In genomic region chr16:74296465-74297295, GRCh38 we compare ENCODE assay signal across 1 cellular context.
TF ChIP-seq lines count a peak whose summit lies in the region.

Gene PSMD7, plus strand, starts transcription at chr16:74296814. Its CDS starts 101 bp downstream, at chr16:74296915.

TF ChIP-seq in HEK293, 187 proteins besides CTCF, POLR2A, EP300 and RAD21 (continued from another document and continues in another):
- TF ChIP-seq, protein P1, sequence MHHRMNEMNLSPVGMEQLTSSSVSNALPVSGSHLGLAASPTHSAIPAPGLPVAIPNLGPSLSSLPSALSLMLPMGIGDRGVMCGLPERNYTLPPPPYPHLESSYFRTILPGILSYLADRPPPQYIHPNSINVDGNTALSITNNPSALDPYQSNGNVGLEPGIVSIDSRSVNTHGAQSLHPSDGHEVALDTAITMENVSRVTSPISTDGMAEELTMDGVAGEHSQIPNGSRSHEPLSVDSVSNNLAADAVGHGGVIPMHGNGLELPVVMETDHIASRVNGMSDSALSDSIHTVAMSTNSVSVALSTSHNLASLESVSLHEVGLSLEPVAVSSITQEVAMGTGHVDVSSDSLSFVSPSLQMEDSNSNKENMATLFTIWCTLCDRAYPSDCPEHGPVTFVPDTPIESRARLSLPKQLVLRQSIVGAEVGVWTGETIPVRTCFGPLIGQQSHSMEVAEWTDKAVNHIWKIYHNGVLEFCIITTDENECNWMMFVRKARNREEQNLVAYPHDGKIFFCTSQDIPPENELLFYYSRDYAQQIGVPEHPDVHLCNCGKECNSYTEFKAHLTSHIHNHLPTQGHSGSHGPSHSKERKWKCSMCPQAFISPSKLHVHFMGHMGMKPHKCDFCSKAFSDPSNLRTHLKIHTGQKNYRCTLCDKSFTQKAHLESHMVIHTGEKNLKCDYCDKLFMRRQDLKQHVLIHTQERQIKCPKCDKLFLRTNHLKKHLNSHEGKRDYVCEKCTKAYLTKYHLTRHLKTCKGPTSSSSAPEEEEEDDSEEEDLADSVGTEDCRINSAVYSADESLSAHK (tag by site-specific recombination; IDR thresholded peaks at IDR 0.05), result peak; percentile 23; the same call in 1 of the 2 replicates
- TF ChIP-seq SP7 (tag by site-specific recombination; IDR thresholded peaks at IDR 0.05) (peak; percentile 67; the same call in 1 of the 2 replicates), KLF1 (tag by site-specific recombination; IDR thresholded peaks at IDR 0.05) (peak; percentile 44; the same call in 1 of the 2 replicates), GLI4 (tag by site-specific recombination; IDR thresholded peaks at IDR 0.05) (no peak), ZNF585B (tag by site-specific recombination; IDR thresholded peaks at IDR 0.05) (no peak), ZNF292 (tag by site-specific recombination; IDR thresholded peaks at IDR 0.05; ENCODE audit: borderline replicate concordance, low read depth) (no peak), ZSCAN4 (tag by site-specific recombination; IDR thresholded peaks at IDR 0.05) (no peak), ZNF221 (tag by site-specific recombination; IDR thresholded peaks at IDR 0.05; ENCODE audit: borderline replicate concordance) (no peak), ZNF223 (tag by site-specific recombination; IDR thresholded peaks at IDR 0.05) (no peak), ZNF677 (tag by site-specific recombination; IDR thresholded peaks at IDR 0.05) (no peak), ZNF529 (tag by site-specific recombination; IDR thresholded peaks at IDR 0.05; ENCODE audit: insufficient replicate concordance) (no peak), ZNF629 (tag by site-specific recombination; IDR thresholded peaks at IDR 0.05) (peak; percentile 76), ZNF391 (tag by site-specific recombination; IDR thresholded peaks at IDR 0.05; ENCODE audit: borderline replicate concordance, low read depth) (no peak; the same call in 1 of the 2 replicates), ZNF747 (tag by site-specific recombination; IDR thresholded peaks at IDR 0.05) (no peak), ZNF157 (tag by site-specific recombination; IDR thresholded peaks at IDR 0.05) (no peak), ZNF654 (tag by site-specific recombination; IDR thresholded peaks at IDR 0.05; ENCODE audit: low read depth) (no peak), FEZF1 (tag by site-specific recombination; IDR thresholded peaks at IDR 0.05) (peak; percentile 48; the same call in 1 of the 2 replicates), ZNF830 (tag by site-specific recombination; IDR thresholded peaks at IDR 0.05; ENCODE audit: low read depth) (no peak), ZFP69B (tag by site-specific recombination; IDR thresholded peaks at IDR 0.05) (0 out of 2 replicates have a peak, but pooled peaks have one; percentile 39), ZSCAN23 (tag by site-specific recombination; IDR thresholded peaks at IDR 0.05) (no peak), ZBTB7A (tag by site-specific recombination; IDR thresholded peaks at IDR 0.05; ENCODE audit: low read depth) (peak; percentile 61; the same call in 1 of the 2 replicates), ZNF169 (tag by site-specific recombination; IDR thresholded peaks at IDR 0.05) (no peak), ZSCAN30 (tag by site-specific recombination; IDR thresholded peaks at IDR 0.05) (no peak; the same call in 1 of the 2 replicates), ZNF280D (tag by site-specific recombination; IDR thresholded peaks at IDR 0.05) (no peak), ZNF544 (tag by site-specific recombination; IDR thresholded peaks at IDR 0.05) (no peak), ZNF596 (tag by site-specific recombination; IDR thresholded peaks at IDR 0.05) (no peak), TRIM28 (IDR thresholded peaks at IDR 0.05; ENCODE audit: borderline replicate concordance, low read length) (no peak), ZNF302 (tag by site-specific recombination; IDR thresholded peaks at IDR 0.05; ENCODE audit: low read depth) (no peak), ZNF416 (tag by site-specific recombination; IDR thresholded peaks at IDR 0.05) (no peak), ZNF266 (tag by site-specific recombination; IDR thresholded peaks at IDR 0.05; ENCODE audit: low read depth) (no peak)
- TF ChIP-seq, protein P2, sequence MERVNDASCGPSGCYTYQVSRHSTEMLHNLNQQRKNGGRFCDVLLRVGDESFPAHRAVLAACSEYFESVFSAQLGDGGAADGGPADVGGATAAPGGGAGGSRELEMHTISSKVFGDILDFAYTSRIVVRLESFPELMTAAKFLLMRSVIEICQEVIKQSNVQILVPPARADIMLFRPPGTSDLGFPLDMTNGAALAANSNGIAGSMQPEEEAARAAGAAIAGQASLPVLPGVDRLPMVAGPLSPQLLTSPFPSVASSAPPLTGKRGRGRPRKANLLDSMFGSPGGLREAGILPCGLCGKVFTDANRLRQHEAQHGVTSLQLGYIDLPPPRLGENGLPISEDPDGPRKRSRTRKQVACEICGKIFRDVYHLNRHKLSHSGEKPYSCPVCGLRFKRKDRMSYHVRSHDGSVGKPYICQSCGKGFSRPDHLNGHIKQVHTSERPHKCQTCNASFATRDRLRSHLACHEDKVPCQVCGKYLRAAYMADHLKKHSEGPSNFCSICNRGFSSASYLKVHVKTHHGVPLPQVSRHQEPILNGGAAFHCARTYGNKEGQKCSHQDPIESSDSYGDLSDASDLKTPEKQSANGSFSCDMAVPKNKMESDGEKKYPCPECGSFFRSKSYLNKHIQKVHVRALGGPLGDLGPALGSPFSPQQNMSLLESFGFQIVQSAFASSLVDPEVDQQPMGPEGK (tag by site-specific recombination; IDR thresholded peaks at IDR 0.05), result peak; percentile 91
- TF ChIP-seq, protein P3, sequence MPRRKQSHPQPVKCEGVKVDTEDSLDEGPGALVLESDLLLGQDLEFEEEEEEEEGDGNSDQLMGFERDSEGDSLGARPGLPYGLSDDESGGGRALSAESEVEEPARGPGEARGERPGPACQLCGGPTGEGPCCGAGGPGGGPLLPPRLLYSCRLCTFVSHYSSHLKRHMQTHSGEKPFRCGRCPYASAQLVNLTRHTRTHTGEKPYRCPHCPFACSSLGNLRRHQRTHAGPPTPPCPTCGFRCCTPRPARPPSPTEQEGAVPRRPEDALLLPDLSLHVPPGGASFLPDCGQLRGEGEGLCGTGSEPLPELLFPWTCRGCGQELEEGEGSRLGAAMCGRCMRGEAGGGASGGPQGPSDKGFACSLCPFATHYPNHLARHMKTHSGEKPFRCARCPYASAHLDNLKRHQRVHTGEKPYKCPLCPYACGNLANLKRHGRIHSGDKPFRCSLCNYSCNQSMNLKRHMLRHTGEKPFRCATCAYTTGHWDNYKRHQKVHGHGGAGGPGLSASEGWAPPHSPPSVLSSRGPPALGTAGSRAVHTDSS (tag by site-specific recombination; IDR thresholded peaks at IDR 0.05), result no peak
- TF ChIP-seq, protein P4, sequence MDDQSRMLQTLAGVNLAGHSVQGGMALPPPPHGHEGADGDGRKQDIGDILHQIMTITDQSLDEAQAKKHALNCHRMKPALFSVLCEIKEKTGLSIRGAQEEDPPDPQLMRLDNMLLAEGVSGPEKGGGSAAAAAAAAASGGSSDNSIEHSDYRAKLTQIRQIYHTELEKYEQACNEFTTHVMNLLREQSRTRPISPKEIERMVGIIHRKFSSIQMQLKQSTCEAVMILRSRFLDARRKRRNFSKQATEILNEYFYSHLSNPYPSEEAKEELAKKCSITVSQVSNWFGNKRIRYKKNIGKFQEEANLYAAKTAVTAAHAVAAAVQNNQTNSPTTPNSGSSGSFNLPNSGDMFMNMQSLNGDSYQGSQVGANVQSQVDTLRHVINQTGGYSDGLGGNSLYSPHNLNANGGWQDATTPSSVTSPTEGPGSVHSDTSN (CRISPR knock-in tag; IDR thresholded peaks at IDR 0.05), result no peak
- TF ChIP-seq, protein P5, sequence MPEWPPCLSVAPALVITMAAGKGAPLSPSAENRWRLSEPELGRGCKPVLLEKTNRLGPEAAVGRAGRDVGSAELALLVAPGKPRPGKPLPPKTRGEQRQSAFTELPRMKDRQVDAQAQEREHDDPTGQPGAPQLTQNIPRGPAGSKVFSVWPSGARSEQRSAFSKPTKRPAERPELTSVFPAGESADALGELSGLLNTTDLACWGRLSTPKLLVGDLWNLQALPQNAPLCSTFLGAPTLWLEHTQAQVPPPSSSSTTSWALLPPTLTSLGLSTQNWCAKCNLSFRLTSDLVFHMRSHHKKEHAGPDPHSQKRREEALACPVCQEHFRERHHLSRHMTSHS (tag by site-specific recombination; IDR thresholded peaks at IDR 0.05), result no peak
- TF ChIP-seq, protein P6, sequence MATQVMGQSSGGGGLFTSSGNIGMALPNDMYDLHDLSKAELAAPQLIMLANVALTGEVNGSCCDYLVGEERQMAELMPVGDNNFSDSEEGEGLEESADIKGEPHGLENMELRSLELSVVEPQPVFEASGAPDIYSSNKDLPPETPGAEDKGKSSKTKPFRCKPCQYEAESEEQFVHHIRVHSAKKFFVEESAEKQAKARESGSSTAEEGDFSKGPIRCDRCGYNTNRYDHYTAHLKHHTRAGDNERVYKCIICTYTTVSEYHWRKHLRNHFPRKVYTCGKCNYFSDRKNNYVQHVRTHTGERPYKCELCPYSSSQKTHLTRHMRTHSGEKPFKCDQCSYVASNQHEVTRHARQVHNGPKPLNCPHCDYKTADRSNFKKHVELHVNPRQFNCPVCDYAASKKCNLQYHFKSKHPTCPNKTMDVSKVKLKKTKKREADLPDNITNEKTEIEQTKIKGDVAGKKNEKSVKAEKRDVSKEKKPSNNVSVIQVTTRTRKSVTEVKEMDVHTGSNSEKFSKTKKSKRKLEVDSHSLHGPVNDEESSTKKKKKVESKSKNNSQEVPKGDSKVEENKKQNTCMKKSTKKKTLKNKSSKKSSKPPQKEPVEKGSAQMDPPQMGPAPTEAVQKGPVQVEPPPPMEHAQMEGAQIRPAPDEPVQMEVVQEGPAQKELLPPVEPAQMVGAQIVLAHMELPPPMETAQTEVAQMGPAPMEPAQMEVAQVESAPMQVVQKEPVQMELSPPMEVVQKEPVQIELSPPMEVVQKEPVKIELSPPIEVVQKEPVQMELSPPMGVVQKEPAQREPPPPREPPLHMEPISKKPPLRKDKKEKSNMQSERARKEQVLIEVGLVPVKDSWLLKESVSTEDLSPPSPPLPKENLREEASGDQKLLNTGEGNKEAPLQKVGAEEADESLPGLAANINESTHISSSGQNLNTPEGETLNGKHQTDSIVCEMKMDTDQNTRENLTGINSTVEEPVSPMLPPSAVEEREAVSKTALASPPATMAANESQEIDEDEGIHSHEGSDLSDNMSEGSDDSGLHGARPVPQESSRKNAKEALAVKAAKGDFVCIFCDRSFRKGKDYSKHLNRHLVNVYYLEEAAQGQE (tag by site-specific recombination; IDR thresholded peaks at IDR 0.05), result no peak
- TF ChIP-seq, protein P7, sequence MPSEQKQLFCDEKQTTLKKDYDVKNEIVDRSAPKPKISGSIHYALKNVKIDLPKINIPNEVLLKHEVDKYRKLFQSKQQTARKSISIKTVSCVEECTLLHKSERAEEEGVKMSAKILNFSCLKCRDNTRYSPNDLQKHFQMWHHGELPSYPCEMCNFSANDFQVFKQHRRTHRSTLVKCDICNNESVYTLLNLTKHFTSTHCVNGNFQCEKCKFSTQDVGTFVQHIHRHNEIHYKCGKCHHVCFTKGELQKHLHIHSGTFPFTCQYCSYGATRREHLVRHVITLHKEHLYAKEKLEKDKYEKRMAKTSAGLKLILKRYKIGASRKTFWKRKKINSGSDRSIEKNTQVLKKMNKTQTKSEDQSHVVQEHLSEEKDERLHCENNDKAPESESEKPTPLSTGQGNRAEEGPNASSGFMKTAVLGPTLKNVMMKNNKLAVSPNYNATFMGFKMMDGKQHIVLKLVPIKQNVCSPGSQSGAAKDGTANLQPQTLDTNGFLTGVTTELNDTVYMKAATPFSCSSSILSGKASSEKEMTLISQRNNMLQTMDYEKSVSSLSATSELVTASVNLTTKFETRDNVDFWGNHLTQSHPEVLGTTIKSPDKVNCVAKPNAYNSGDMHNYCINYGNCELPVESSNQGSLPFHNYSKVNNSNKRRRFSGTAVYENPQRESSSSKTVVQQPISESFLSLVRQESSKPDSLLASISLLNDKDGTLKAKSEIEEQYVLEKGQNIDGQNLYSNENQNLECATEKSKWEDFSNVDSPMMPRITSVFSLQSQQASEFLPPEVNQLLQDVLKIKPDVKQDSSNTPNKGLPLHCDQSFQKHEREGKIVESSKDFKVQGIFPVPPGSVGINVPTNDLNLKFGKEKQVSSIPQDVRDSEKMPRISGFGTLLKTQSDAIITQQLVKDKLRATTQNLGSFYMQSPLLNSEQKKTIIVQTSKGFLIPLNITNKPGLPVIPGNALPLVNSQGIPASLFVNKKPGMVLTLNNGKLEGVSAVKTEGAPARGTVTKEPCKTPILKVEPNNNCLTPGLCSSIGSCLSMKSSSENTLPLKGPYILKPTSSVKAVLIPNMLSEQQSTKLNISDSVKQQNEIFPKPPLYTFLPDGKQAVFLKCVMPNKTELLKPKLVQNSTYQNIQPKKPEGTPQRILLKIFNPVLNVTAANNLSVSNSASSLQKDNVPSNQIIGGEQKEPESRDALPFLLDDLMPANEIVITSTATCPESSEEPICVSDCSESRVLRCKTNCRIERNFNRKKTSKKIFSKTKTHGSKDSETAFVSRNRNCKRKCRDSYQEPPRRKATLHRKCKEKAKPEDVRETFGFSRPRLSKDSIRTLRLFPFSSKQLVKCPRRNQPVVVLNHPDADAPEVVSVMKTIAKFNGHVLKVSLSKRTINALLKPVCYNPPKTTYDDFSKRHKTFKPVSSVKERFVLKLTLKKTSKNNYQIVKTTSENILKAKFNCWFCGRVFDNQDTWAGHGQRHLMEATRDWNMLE (tag by site-specific recombination; conservative IDR thresholded peaks at IDR 0.05; ENCODE audit: low read depth), result peak; percentile 97
- TF ChIP-seq, protein P8, sequence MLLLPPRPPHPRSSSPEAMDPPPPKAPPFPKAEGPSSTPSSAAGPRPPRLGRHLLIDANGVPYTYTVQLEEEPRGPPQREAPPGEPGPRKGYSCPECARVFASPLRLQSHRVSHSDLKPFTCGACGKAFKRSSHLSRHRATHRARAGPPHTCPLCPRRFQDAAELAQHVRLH (tag by site-specific recombination; IDR thresholded peaks at IDR 0.05), result peak; percentile 99
